11 cellular contexts compared by ENCODE assay signal in genomic region chr9:17528859-17529258, GRCh38. TPM values are rescaled to one million over a fixed set of nuclear protein-coding genes. Genes with fewer than 3 reads are reported as not detected.
DNase-seq lines count a peak whose midpoint lies in the region; ATAC-seq and TF ChIP-seq lines count a peak whose summit lies in the region.
"Had no signal": no experiment of that assay in that cellular context is flagged by ENCODE, and none has a peak within 500 bp of the region (broad histone marks: within the 10 kb centered on the region; RNA-seq: fewer than 3 reads in every experiment).

No MANE protein-coding gene starts in this region.

- H3K27me3 Mint-ChIP-seq in progenitor cell of endocrine pancreas: peaks cover 3% of the 10 kb centered on the region
- no peaks in the 10 kb centered on the region for H3K27me3 Mint-ChIP-seq in activated naive CD8-positive, alpha-beta T cell treated with anti-CD3 and anti-CD28 coated beads, Interleukin-2, amount 50 U/mL, for 24 hours

- H3K4me3 Mint-ChIP-seq in progenitor cell of endocrine pancreas (ENCODE audit: low read depth): no peak overlapping the region
- H3K4me3 Mint-ChIP-seq in activated naive CD8-positive, alpha-beta T cell treated with anti-CD3 and anti-CD28 coated beads, Interleukin-2, amount 50 U/mL, for 24 hours: no peak overlapping the region
- H3K4me3 Mint-ChIP-seq: natural killer cell treated with Interleukin-12 subunit alpha and Interleukin-12 subunit beta and Interleukin-15 and Interleukin-18, amount 100 ng/mL, for 72 hours had no signal

- H3K9me3 Mint-ChIP-seq in progenitor cell of endocrine pancreas (ENCODE audit: low read depth): no peaks in the 10 kb centered on the region
- no peaks in the 10 kb centered on the region for H3K9me3 Mint-ChIP-seq in activated naive CD8-positive, alpha-beta T cell treated with anti-CD3 and anti-CD28 coated beads, Interleukin-2, amount 50 U/mL, for 24 hours
- H3K9me3 Mint-ChIP-seq: natural killer cell treated with Interleukin-12 subunit alpha and Interleukin-12 subunit beta and Interleukin-15 and Interleukin-18, amount 100 ng/mL, for 72 hours had no signal

- no peak for ATAC-seq in activated naive CD8-positive, alpha-beta T cell treated with anti-CD3 and anti-CD28 coated beads, Interleukin-2, amount 50 U/mL, for 24 hours
- ATAC-seq: natural killer cell treated with Interleukin-12 subunit alpha and Interleukin-12 subunit beta and Interleukin-15 and Interleukin-18, amount 100 ng/mL, for 72 hours had no signal

- DNase-seq in DMS153 treated with DMSO at 0.1 percent for 48 hours (lab: John Stamatoyannopoulos, UW; ENCODE audit: unreplicated experiment) (peak; percentile 51), DMS153 (lab: John Stamatoyannopoulos, UW) (no peak), NCI-H345 (lab: John Stamatoyannopoulos, UW) (peak; percentile 22), cerebellum (ENCODE audit: low spot score) (peak; percentile 51), progenitor cell of endocrine pancreas (ENCODE audit: low spot score, unreplicated experiment) (no peak), RPMI8226 (no peak), NCI-H2029 treated with DMSO at 0.1 percent for 48 hours (lab: John Stamatoyannopoulos, UW) (no peak)
- no peak for DNase-seq in activated naive CD8-positive, alpha-beta T cell treated with anti-CD3 and anti-CD28 coated beads, Interleukin-2, amount 50 U/mL, for 24 hours
- DNase-seq: activated CD4-positive, alpha-beta T cell treated with anti-CD3 and anti-CD28 coated beads, Interleukin-2, amount 50 U/mL, for 48 hours had no signal

- H3K27ac Mint-ChIP-seq in progenitor cell of endocrine pancreas: no peak overlapping the region
- no peak overlapping the region for H3K27ac Mint-ChIP-seq in activated naive CD8-positive, alpha-beta T cell treated with anti-CD3 and anti-CD28 coated beads, Interleukin-2, amount 50 U/mL, for 24 hours
- H3K27ac Mint-ChIP-seq: natural killer cell treated with Interleukin-12 subunit alpha and Interleukin-12 subunit beta and Interleukin-15 and Interleukin-18, amount 100 ng/mL, for 72 hours had no signal

- H3K36me3 Mint-ChIP-seq in progenitor cell of endocrine pancreas (ENCODE audit: insufficient read depth): no peaks in the 10 kb centered on the region
- no peaks in the 10 kb centered on the region for H3K36me3 Mint-ChIP-seq in activated naive CD8-positive, alpha-beta T cell treated with anti-CD3 and anti-CD28 coated beads, Interleukin-2, amount 50 U/mL, for 24 hours (ENCODE audit: low read depth)
- H3K36me3 Mint-ChIP-seq: natural killer cell treated with Interleukin-12 subunit alpha and Interleukin-12 subunit beta and Interleukin-15 and Interleukin-18, amount 100 ng/mL, for 72 hours had no signal

- TF ChIP-seq CTCF in progenitor cell of endocrine pancreas (IDR thresholded peaks at IDR 0.05; ENCODE audit: unreplicated experiment): peak; percentile 60

- H3K4me1 Mint-ChIP-seq in progenitor cell of endocrine pancreas (ENCODE audit: low read depth): no peaks in the 10 kb centered on the region
- H3K4me1 Mint-ChIP-seq in activated naive CD8-positive, alpha-beta T cell treated with anti-CD3 and anti-CD28 coated beads, Interleukin-2, amount 50 U/mL, for 24 hours: no peaks in the 10 kb centered on the region

RNA-seq across cellular contexts. Expression of gene SH3GL2, which starts 50.0 kb away (rescaled TPM):
- total RNA-seq in cerebellum (80.8 TPM), progenitor cell of endocrine pancreas (2.1 and 3.3 TPM in 2 replicates)
- total RNA-seq: HT1080; natural killer cell treated with Interleukin-12 subunit alpha and Interleukin-12 subunit beta and Interleukin-15 and Interleukin-18, amount 100 ng/mL, for 72 hours had no signal

Comparison
In these comparisons a context has a peak if more than half of its experiments do, and no peak if none do; other contexts are left out.
1. DNase-seq: peak in DMS153 treated with DMSO at 0.1 percent for 48 hours (single experiment), NCI-H345 (single experiment) and cerebellum (single experiment); none in DMS153 (single experiment), progenitor cell of endocrine pancreas (single experiment), activated naive CD8-positive, alpha-beta T cell treated with anti-CD3 and anti-CD28 coated beads, Interleukin-2, amount 50 U/mL, for 24 hours (single experiment), RPMI8226 (single experiment) and NCI-H2029 treated with DMSO at 0.1 percent for 48 hours (single experiment).
2. RNA of gene SH3GL2, which starts 50.0 kb away (total RNA-seq): 80.8 TPM in cerebellum (single experiment); 2.1 to 3.3 TPM in progenitor cell of endocrine pancreas; every median in the first group is over 10 times any median in the second.